In the genomic region with DNA sequence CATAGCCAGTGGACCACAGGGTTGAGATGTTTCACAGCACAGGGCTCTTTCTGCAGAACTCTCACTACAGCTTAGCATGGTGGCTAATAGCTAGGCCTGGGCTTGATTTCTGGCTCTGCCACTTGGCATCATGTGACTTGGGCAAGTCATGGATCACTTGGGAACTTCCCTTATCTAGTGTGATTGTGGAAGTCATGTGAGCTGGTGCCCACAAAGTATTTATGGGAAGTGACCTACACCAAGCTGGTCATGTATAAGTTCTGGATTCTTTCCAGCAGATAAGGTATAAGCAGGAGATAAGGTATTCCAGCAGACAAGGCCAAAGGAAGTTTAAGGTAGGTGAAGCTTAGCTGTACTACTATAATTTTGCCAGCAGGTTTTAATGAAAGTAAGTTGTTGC, we compare ENCODE assay signal across 17 cellular contexts.
"Had no signal": no experiment of that assay in that cellular context is flagged by ENCODE, and none has a peak within 500 bp of the region (broad histone marks: within the 10 kb centered on the region; RNA-seq: fewer than 3 reads in every experiment).

No MANE protein-coding gene starts in this region.

- ATAC-seq: gastrocnemius medialis, lower lobe of right lung had no signal

- H3K4me3 Mint-ChIP-seq: activated naive CD4-positive, alpha-beta T cell treated with anti-CD3 and anti-CD28 coated beads, Interleukin-2, amount 10 ng/mL, durations not matched to agents 7 days and 5 days; naive B cell; stimulated activated naive CD8-positive, alpha-beta T cell treated with anti-CD3 and anti-CD28 coated beads, Interleukin-15, Interleukin-2, amounts not matched to agents 100 ng/mL and 50 ng/mL, for 24 hours; T-helper 2 cell treated with Interferon-gamma antibody and Interleukin-4, amounts not matched to agents 5 μg/mL and 100 μg/mL, for 36 hours had no signal

- DNase-seq: activated CD4-positive, alpha-beta T cell treated with anti-CD3 and anti-CD28 coated beads for 48 hours; activated naive CD4-positive, alpha-beta T cell treated with anti-CD3 and anti-CD28 coated beads, Interleukin-2, amount 10 ng/mL, durations not matched to agents 7 days and 5 days; caudate nucleus; effector CD4-positive, alpha-beta T cell; gastrocnemius medialis; lower lobe of right lung; midbrain; naive B cell; retina; stimulated activated CD4-positive, alpha-beta T cell treated with anti-CD3 and anti-CD28 coated beads, Interleukin-15, amount 100 ng/mL, for 24 hours; stimulated activated CD4-positive, alpha-beta T cell treated with anti-CD3 and anti-CD28 coated beads, Interleukin-4, amount 100 ng/mL, for 24 hours; testis; WERI-Rb-1 had no signal

- FAIRE-seq: endothelial cell of umbilical vein had no signal

- H3K27me3 ChIP-seq: gastrocnemius medialis, testis had no signal

- H3K36me3 Mint-ChIP-seq: activated naive CD4-positive, alpha-beta T cell treated with anti-CD3 and anti-CD28 coated beads, Interleukin-2, amount 10 ng/mL, durations not matched to agents 7 days and 5 days had no signal

- H3K9me3 Mint-ChIP-seq: activated naive CD4-positive, alpha-beta T cell treated with anti-CD3 and anti-CD28 coated beads, Interleukin-2, amount 10 ng/mL, durations not matched to agents 7 days and 5 days; naive B cell; stimulated activated naive CD8-positive, alpha-beta T cell treated with anti-CD3 and anti-CD28 coated beads, Interleukin-15, Interleukin-2, amounts not matched to agents 100 ng/mL and 50 ng/mL, for 24 hours; T-helper 2 cell treated with Interferon-gamma antibody and Interleukin-4, amounts not matched to agents 5 μg/mL and 100 μg/mL, for 36 hours had no signal

- H3K36me3 ChIP-seq: gastrocnemius medialis, lower lobe of right lung, WERI-Rb-1 had no signal

- H3K27ac Mint-ChIP-seq: activated naive CD4-positive, alpha-beta T cell treated with anti-CD3 and anti-CD28 coated beads, Interleukin-2, amount 10 ng/mL, durations not matched to agents 7 days and 5 days; naive B cell; stimulated activated naive CD8-positive, alpha-beta T cell treated with anti-CD3 and anti-CD28 coated beads, Interleukin-15, Interleukin-2, amounts not matched to agents 100 ng/mL and 50 ng/mL, for 24 hours; T-helper 2 cell treated with Interferon-gamma antibody and Interleukin-4, amounts not matched to agents 5 μg/mL and 100 μg/mL, for 36 hours had no signal

- H3K4me3 ChIP-seq: coronary artery, gastrocnemius medialis, lower lobe of right lung, testis had no signal

- H3K27ac ChIP-seq: coronary artery, gastrocnemius medialis, lower lobe of right lung, testis, WERI-Rb-1 had no signal

- H3K27me3 Mint-ChIP-seq: activated naive CD4-positive, alpha-beta T cell treated with anti-CD3 and anti-CD28 coated beads, Interleukin-2, amount 10 ng/mL, durations not matched to agents 7 days and 5 days; naive B cell; stimulated activated naive CD8-positive, alpha-beta T cell treated with anti-CD3 and anti-CD28 coated beads, Interleukin-15, Interleukin-2, amounts not matched to agents 100 ng/mL and 50 ng/mL, for 24 hours had no signal

- H3K4me1 Mint-ChIP-seq: activated naive CD4-positive, alpha-beta T cell treated with anti-CD3 and anti-CD28 coated beads, Interleukin-2, amount 10 ng/mL, durations not matched to agents 7 days and 5 days; naive B cell had no signal

- H3K4me1 ChIP-seq: testis had no signal

- H3K9me3 ChIP-seq: gastrocnemius medialis, lower lobe of right lung, testis had no signal
